Comparison of ENCODE assay signal across 2 cellular contexts in the genomic region with DNA sequence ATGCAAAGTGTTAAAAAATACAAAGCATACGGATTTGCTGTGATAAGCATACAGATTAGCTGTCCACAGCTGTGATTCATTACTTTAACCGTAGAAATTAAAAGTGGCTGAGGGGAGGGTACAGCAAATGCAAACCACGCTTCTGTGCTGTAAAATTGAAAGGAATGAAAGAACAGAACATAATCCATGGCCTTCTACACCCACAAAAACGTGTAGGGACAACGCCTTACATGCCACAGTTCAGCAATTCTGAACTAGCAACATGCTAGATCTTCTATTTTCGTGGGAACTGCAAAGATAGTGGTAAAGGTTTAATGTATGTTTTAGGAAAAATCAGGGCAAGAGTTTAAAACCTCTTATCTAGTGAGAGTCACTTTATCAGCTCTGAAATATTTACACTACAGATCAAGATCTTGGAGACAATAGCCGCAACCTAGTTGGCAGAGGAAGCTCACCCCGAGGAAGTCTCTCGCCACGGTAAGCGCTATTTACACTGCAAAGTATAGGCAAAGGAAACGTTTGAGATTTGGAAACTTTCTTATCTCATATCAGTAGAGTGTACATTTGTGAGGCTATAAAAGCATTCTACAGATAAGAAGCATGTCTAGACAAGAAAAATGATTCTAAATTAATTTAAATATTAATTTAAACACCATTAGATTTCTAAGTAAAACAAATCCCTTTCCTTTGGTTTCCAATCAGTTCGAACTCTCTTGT.
TF ChIP-seq lines count a peak whose summit lies in the region.

No MANE protein-coding gene starts in this region.

TF ChIP-seq in A549, 52 proteins besides CTCF, POLR2A, EP300 and RAD21:
- TF ChIP-seq RNF2 (IDR thresholded peaks at IDR 0.05; ENCODE audit: borderline replicate concordance, low read depth) = no peak
- TF ChIP-seq FOSB (CRISPR knock-in tag; IDR thresholded peaks at IDR 0.05) = no peak
- peak; percentile 90 for TF ChIP-seq GATA3 (IDR thresholded peaks at IDR 0.05; ENCODE audit: borderline replicate concordance)
TF ChIP-seq in A549: peak in this region for 1.

TF ChIP-seq in IMR-90, 13 proteins besides CTCF, POLR2A, EP300 and RAD21 (continued from another document):
- TF ChIP-seq SMC3 (IDR thresholded peaks at IDR 0.05; ENCODE audit: low read depth, low read length) (no peak), MAZ (IDR thresholded peaks at IDR 0.05; ENCODE audit: borderline replicate concordance, low read depth, low read length) (no peak), BHLHE40 (IDR thresholded peaks at IDR 0.05; ENCODE audit: low read depth, low read length) (no peak), FOS (IDR thresholded peaks at IDR 0.05; ENCODE audit: low read depth, low read length) (no peak), RCOR1 (IDR thresholded peaks at IDR 0.05; ENCODE audit: insufficient replicate concordance, low read length) (no peak), MAFK (IDR thresholded peaks at IDR 0.05; ENCODE audit: low read depth, low read length) (no peak), NFE2L2 (IDR thresholded peaks at IDR 0.05; ENCODE audit: low read depth, low read length) (no peak)
- TF ChIP-seq, protein P1, sequence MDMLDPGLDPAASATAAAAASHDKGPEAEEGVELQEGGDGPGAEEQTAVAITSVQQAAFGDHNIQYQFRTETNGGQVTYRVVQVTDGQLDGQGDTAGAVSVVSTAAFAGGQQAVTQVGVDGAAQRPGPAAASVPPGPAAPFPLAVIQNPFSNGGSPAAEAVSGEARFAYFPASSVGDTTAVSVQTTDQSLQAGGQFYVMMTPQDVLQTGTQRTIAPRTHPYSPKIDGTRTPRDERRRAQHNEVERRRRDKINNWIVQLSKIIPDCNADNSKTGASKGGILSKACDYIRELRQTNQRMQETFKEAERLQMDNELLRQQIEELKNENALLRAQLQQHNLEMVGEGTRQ (IDR thresholded peaks at IDR 0.05; ENCODE audit: low read depth, low read length) = no peak
